ENCODE assay signal across 8 cellular contexts in genomic region chr1:192474080-192474683, GRCh38.
DNase-seq lines count a peak whose midpoint lies in the region; TF ChIP-seq lines count a peak whose summit lies in the region.

No MANE protein-coding gene starts in this region.

- H3K4me3 ChIP-seq in kidney epithelial cell (ENCODE audit: low read depth, low read length) (no peak overlapping the region), vagina (no peak overlapping the region)

- TF ChIP-seq POLR2A in vagina (IDR thresholded peaks at IDR 0.05) = no peak

- H3K27ac Mint-ChIP-seq in activated CD4-positive, alpha-beta T cell treated with anti-CD3 and anti-CD28 coated beads, Interleukin-2, amount 10 ng/mL, durations not matched to agents 7 days and 5 days = no peak overlapping the region

- H3K27me3 ChIP-seq in kidney epithelial cell (ENCODE audit: control insufficient read depth, insufficient read depth, low read length) = no peaks in the 10 kb centered on the region
- no peaks in the 10 kb centered on the region for H3K27me3 ChIP-seq in vagina

- H3K36me3 Mint-ChIP-seq in activated CD4-positive, alpha-beta T cell treated with anti-CD3 and anti-CD28 coated beads, Interleukin-2, amount 10 ng/mL, durations not matched to agents 7 days and 5 days (ENCODE audit: low read depth) = no peaks in the 10 kb centered on the region

- H3K9me3 Mint-ChIP-seq in activated CD4-positive, alpha-beta T cell treated with anti-CD3 and anti-CD28 coated beads, Interleukin-2, amount 10 ng/mL, durations not matched to agents 7 days and 5 days = no peaks in the 10 kb centered on the region

- H3K36me3 ChIP-seq in kidney epithelial cell (ENCODE audit: control insufficient read depth, insufficient read depth, low read length) (no peaks in the 10 kb centered on the region), vagina (no peaks in the 10 kb centered on the region)

- CTCF ChIA-PET in activated CD4-positive, alpha-beta T cell treated with anti-CD3 and anti-CD28 coated beads, Interleukin-2, amount 10 ng/mL, durations not matched to agents 7 days and 5 days (lab: Charles Lee) = interaction anchor here (0.9 to 2.2 kb wide), 11 partner anchors 98 to 585 kb away, joined by 3 to 12 read pairs (median 4); partner anchors contain the start of genes RO60 and UCHL5

- TF ChIP-seq CTCF in kidney epithelial cell (IDR thresholded peaks at IDR 0.05; ENCODE audit: insufficient read depth, low read length, poor library complexity, severe bottlenecking) (peak; percentile 45), vagina (IDR thresholded peaks at IDR 0.05) (peak in 2 of 3 experiments; percentile 32 to 59)

- peak; percentile 18 for DNase-seq in activated CD4-positive, alpha-beta T cell treated with anti-CD3 and anti-CD28 coated beads, Interleukin-2, amount 10 ng/mL, durations not matched to agents 7 days and 5 days
- no peak for DNase-seq in activated CD4-positive, alpha-beta T cell treated with anti-CD3 and anti-CD28 coated beads for 48 hours
- DNase-seq in NCI-H2029 treated with DMSO at 0.1 percent for 48 hours (lab: John Stamatoyannopoulos, UW) = peak; percentile 8
- DNase-seq in amniotic epithelial cell (ENCODE audit: low read depth) = peak; percentile 21
- DNase-seq in kidney epithelial cell (ENCODE audit: low read depth) = no peak
- DNase-seq in vagina (ENCODE audit: extremely low spot score in 2 of 2) = no peak
- no peak for DNase-seq in activated CD4-positive, alpha-beta T cell treated with anti-CD3 and anti-CD28 coated beads, Interleukin-2, amount 50 U/mL, for 1 hour
- no peak for DNase-seq in NCI-H187 treated with DMSO at 0.1 percent for 48 hours (lab: John Stamatoyannopoulos, UW)

- no peaks in the 10 kb centered on the region for H3K4me1 ChIP-seq in vagina

- POLR2A ChIA-PET in activated CD4-positive, alpha-beta T cell treated with anti-CD3 and anti-CD28 coated beads, Interleukin-2, amount 10 ng/mL, durations not matched to agents 7 days and 5 days (lab: Charles Lee) = no interaction called here

- H3K27me3 Mint-ChIP-seq in activated CD4-positive, alpha-beta T cell treated with anti-CD3 and anti-CD28 coated beads, Interleukin-2, amount 10 ng/mL, durations not matched to agents 7 days and 5 days = peaks cover 14% of the 10 kb centered on the region

- H3K4me1 Mint-ChIP-seq in activated CD4-positive, alpha-beta T cell treated with anti-CD3 and anti-CD28 coated beads, Interleukin-2, amount 10 ng/mL, durations not matched to agents 7 days and 5 days = no peaks in the 10 kb centered on the region

- H3K27ac ChIP-seq in vagina = no peak overlapping the region

- no peak overlapping the region for H3K4me3 Mint-ChIP-seq in activated CD4-positive, alpha-beta T cell treated with anti-CD3 and anti-CD28 coated beads, Interleukin-2, amount 10 ng/mL, durations not matched to agents 7 days and 5 days

- H3K9me3 ChIP-seq in vagina = no peaks in the 10 kb centered on the region

- intact Hi-C loops in vagina (cut with DNase I) = loop anchor here (10.0 kb wide), 1 partner anchor 551 kb away; no protein-coding TSS in a partner anchor

Comparison
In these comparisons a context has a peak if more than half of its experiments do, and no peak if none do; other contexts are left out.
1. DNase-seq: peak in activated CD4-positive, alpha-beta T cell treated with anti-CD3 and anti-CD28 coated beads, Interleukin-2, amount 10 ng/mL, durations not matched to agents 7 days and 5 days (single experiment), NCI-H2029 treated with DMSO at 0.1 percent for 48 hours (single experiment) and amniotic epithelial cell (single experiment); none in activated CD4-positive, alpha-beta T cell treated with anti-CD3 and anti-CD28 coated beads for 48 hours (single experiment), kidney epithelial cell (single experiment), vagina (0 of 2), activated CD4-positive, alpha-beta T cell treated with anti-CD3 and anti-CD28 coated beads, Interleukin-2, amount 50 U/mL, for 1 hour (single experiment) and NCI-H187 treated with DMSO at 0.1 percent for 48 hours (single experiment).